In the genomic region with DNA sequence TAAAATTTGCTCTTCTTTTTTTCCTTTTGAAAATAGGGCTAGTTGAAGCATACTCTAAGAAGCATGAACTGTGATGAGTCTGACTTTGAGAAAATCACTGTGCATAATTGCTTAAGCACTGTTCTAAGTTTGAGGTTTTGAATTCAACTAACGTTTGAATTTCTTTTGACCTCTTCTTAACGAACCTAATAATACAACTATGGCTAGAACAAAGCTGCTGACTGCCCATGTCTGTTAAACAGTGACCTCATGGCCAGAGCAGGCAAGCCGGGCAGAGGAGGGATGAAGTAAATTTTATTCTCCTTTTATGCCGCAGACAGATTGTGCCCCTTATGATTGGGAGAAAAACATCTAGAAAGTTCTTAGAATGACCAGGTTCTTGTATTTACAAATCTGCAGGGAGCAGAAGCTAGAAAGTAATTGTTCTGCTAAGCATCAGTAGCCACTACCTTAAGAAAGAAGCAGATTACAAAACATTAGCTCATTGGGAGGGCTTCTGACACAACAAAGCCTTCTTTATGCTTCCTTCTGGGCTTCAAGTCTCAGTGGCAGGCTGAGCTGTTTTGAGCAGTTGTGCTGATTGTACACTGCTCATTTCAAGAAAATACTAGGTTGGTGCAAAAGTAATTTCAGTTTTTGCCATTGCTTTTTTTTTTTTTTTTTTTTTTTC, we compare ENCODE assay signal across 10 cellular contexts.
DNase-seq lines count a peak whose midpoint lies in the region; ATAC-seq and TF ChIP-seq lines count a peak whose summit lies in the region.
"Had no signal": no experiment of that assay in that cellular context is flagged by ENCODE, and none has a peak within 500 bp of the region (broad histone marks: within the 10 kb centered on the region; RNA-seq: fewer than 3 reads in every experiment).

No MANE protein-coding gene starts in this region.

- no peak overlapping the region for H2BK120ac ChIP-seq in neuronal stem cell (ENCODE audit: low read depth, low read length)

- H3K4me3 ChIP-seq in GM23248 (no peak overlapping the region), fibroblast of pulmonary artery (replicated peaks; ENCODE audit: low read depth, low read length) (no peak overlapping the region), neuronal stem cell (ENCODE audit: low read length in 2 of 2) (no peak overlapping the region)

- in situ Hi-C loops in GM23248 (cut with MboI) = loop anchor here (10.0 to 25.0 kb wide), 2 partner anchors 344 to 616 kb away; no protein-coding TSS in a partner anchor
- in situ Hi-C loops in SK-MEL-5 (cut with HindIII; ENCODE audit: low pct_unique_long_range_greater_than_20kb, low sequenced_read_pairs) = loop anchor here (10.0 kb wide), 1 partner anchor 344 kb away; no protein-coding TSS in a partner anchor

- ATAC-seq in HG03354 (IDR thresholded peaks at IDR 0.05; ENCODE audit: poor library complexity, severe bottlenecking, unreplicated experiment) = no peak
- no peak for ATAC-seq in GM18517 (IDR thresholded peaks at IDR 0.05; ENCODE audit: unreplicated experiment)

- no peak overlapping the region for H4K8ac ChIP-seq in neuronal stem cell (ENCODE audit: low read depth, low read length)

- H4K20me1 ChIP-seq in GM23248 (ENCODE audit: insufficient read depth) = no peaks in the 10 kb centered on the region

- H2AK5ac ChIP-seq in neuronal stem cell (ENCODE audit: low read depth, low read length) = no peak overlapping the region

- WGBS in GM23248 (ENCODE audit: low coverage in 1 of 2, low lambda C conversion rate in 2 of 2, missing lambda C conversion rate in 2 of 2), 2 experiments = 32% methylated on average over 4 of the region's 4 CpGs
- no CpG with 5 or more reads among the region's 4 CpGs for WGBS in neuronal stem cell (ENCODE audit: extremely low coverage in 2 of 2, insufficient read length in 2 of 2, insufficient replicate concordance in 1 of 2), 2 donors

- H3K27me3 ChIP-seq in GM23248 (replicated peaks; ENCODE audit: insufficient read depth) (no peaks in the 10 kb centered on the region), neuronal stem cell (ENCODE audit: control insufficient read depth in 3 of 3, insufficient read depth in 3 of 3, low read depth in 1 of 3, low read length in 3 of 3) (no peaks in the 10 kb centered on the region)

- H3K14ac ChIP-seq in neuronal stem cell (ENCODE audit: low read length) = no peak overlapping the region

- no peaks in the 10 kb centered on the region for H3K79me2 ChIP-seq in GM23248 (ENCODE audit: insufficient read depth)

- no peak overlapping the region for H2BK12ac ChIP-seq in neuronal stem cell (ENCODE audit: low read length)

- H3K36me3 ChIP-seq in GM23248 (ENCODE audit: low read depth) (no peaks in the 10 kb centered on the region), neuronal stem cell (replicated peaks in 1 of 2; ENCODE audit: control insufficient read depth in 2 of 2, insufficient read depth in 2 of 2, low read length in 2 of 2) (no peaks in the 10 kb centered on the region)

- peaks cover 24% of the 10 kb centered on the region for H3F3A ChIP-seq in GM23248 (ENCODE audit: insufficient read depth)

- no peak overlapping the region for H3K4ac ChIP-seq in neuronal stem cell (ENCODE audit: low read length)

- peak; percentile 52 for DNase-seq in GM23248
- peak; percentile 88 for DNase-seq in SK-MEL-5 (ENCODE audit: low read depth, low spot score)
- DNase-seq in fibroblast of pulmonary artery (ENCODE audit: low read depth) = peak; percentile 75
- DNase-seq in neuronal stem cell (ENCODE audit: low spot score) = peak; percentile 44
- DNase-seq in activated CD4-positive, alpha-beta T cell treated with anti-CD3 and anti-CD28 coated beads for 4 hours = no peak
- DNase-seq in DMS114 treated with DMSO at 0.1 percent for 48 hours (lab: John Stamatoyannopoulos, UW; ENCODE audit: unreplicated experiment) = no peak
- DNase-seq: activated naive CD8-positive, alpha-beta T cell treated with anti-CD3 and anti-CD28 coated beads for 36 hours; CD4-positive, CD25-positive, alpha-beta regulatory T cell had no signal

- TF ChIP-seq CTCF in fibroblast of pulmonary artery (IDR thresholded peaks at IDR 0.05; ENCODE audit: low read length, missing control alignments) = no peak

- no peaks in the 10 kb centered on the region for H3K79me1 ChIP-seq in neuronal stem cell (ENCODE audit: low read depth, low read length)

- H2BK5ac ChIP-seq in neuronal stem cell (ENCODE audit: low read length) = no peak overlapping the region

- H3K23ac ChIP-seq in neuronal stem cell (ENCODE audit: low read depth, low read length, poor library complexity) = no peak overlapping the region

- H3K4me2 ChIP-seq in GM23248 (ENCODE audit: unreplicated experiment) = no peak overlapping the region
- no peak overlapping the region for H3K4me2 ChIP-seq in neuronal stem cell (ENCODE audit: insufficient read depth, low read length, poor library complexity, severe bottlenecking)

- H3K9me2 ChIP-seq in GM23248 (ENCODE audit: insufficient read depth) = no peaks in the 10 kb centered on the region

- no peak overlapping the region for H2BK15ac ChIP-seq in neuronal stem cell (ENCODE audit: low read length)

- no peak overlapping the region for H3K9ac ChIP-seq in GM23248
- no peak overlapping the region for H3K9ac ChIP-seq in neuronal stem cell (ENCODE audit: low read depth, low read length, poor library complexity)

- H3K27ac ChIP-seq in GM23248 (peak overlapping the region; percentile 9; the same call in 1 of the 2 replicates), neuronal stem cell (replicated peaks; ENCODE audit: low read length) (peak overlapping the region; percentile 77)

- H3K18ac ChIP-seq in neuronal stem cell (ENCODE audit: low read length) = no peak overlapping the region

- H3K9me3 ChIP-seq in GM23248 (ENCODE audit: low read depth) (no peaks in the 10 kb centered on the region), neuronal stem cell (replicated peaks in 1 of 2; ENCODE audit: control insufficient read depth in 2 of 2, insufficient read depth in 1 of 2, low read depth in 1 of 2, low read length in 2 of 2) (no peaks in the 10 kb centered on the region)

- H3K4me1 ChIP-seq in GM23248 (ENCODE audit: insufficient read depth) (peaks cover 30% of the 10 kb centered on the region), neuronal stem cell (ENCODE audit: control insufficient read depth in 2 of 2, insufficient read depth in 1 of 2, low read depth in 1 of 2, low read length in 2 of 2) (peaks cover 2 to 3% of the 10 kb centered on the region in 2 donors)

- no peak overlapping the region for H4K91ac ChIP-seq in neuronal stem cell (ENCODE audit: low read depth, low read length, poor library complexity)

- H2AFZ ChIP-seq in GM23248 (no peak overlapping the region), neuronal stem cell (ENCODE audit: low read length) (peak overlapping the region; percentile 15)

Comparison
In these comparisons a context has a peak if more than half of its experiments do, and no peak if none do; other contexts are left out.
1. DNase-seq: peak in GM23248 (single experiment), SK-MEL-5 (single experiment), fibroblast of pulmonary artery (single experiment) and neuronal stem cell (single experiment); none in activated CD4-positive, alpha-beta T cell treated with anti-CD3 and anti-CD28 coated beads for 4 hours (0 of 2) and DMS114 treated with DMSO at 0.1 percent for 48 hours (single experiment).